1 cellular context compared by ENCODE assay signal in the genomic region with DNA sequence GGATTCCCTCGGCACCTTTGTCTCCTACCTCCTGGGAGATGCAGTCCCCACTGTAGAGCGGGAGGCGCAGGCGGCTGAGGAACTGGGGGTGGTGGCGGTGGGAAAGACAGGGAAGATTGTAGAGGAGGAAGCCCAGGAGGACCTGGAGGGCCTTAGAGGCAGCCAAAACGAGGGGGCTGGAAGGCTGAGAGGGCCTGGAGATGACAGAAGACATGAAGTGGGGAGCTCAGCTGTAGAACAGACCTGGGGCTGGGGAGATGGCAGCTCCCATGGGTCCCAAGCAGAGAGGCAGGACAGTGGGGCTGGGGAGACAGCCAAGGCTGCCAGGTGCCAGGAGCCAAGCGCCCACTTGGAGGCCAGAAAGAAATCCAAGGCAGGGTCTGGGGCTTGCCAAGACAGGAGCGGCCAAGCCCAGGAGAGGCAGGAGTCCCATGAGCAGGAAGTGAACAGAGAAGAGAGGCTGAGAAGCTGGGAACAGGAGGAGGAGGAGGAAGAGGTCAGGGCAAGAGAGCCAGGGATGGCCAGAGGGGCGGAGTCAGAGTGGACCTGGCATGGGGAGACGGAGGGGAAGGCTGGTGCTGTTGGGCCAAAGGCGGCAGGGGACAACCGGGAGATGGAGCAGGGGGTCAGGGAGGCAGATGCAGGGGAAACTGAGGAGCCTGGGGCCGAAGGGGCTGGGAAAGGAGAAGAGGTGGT.
TF ChIP-seq lines count a peak whose summit lies in the region.

No MANE protein-coding gene starts in this region.

TF ChIP-seq in H1, 55 proteins besides CTCF, POLR2A, EP300 and RAD21:
- TF ChIP-seq NRF1 (IDR thresholded peaks at IDR 0.05; ENCODE audit: low read depth, low read length) (no peak), TAF1 (IDR thresholded peaks at IDR 0.05; ENCODE audit: low read depth, low read length) (no peak), RXRA (IDR thresholded peaks at IDR 0.05; ENCODE audit: insufficient read depth, low read depth, low read length) (no peak), CTBP2 (IDR thresholded peaks at IDR 0.05; ENCODE audit: borderline replicate concordance, insufficient read depth, insufficient read length, low read length) (no peak), TEAD4 (IDR thresholded peaks at IDR 0.05; ENCODE audit: low read depth, low read length) (no peak), SRF (IDR thresholded peaks at IDR 0.05; ENCODE audit: low read depth, low read length) (no peak), SP4 (IDR thresholded peaks at IDR 0.05; ENCODE audit: low read length) (no peak), BCL11A (IDR thresholded peaks at IDR 0.05; ENCODE audit: low read depth in 2 of 2, low read length in 2 of 2) (no peak), PHF8 (conservative IDR thresholded peaks at IDR 0.05; ENCODE audit: low read depth, low read length) (no peak), KDM4A (IDR thresholded peaks at IDR 0.05; ENCODE audit: low read depth, low read length, severe bottlenecking) (no peak), BACH1 (IDR thresholded peaks at IDR 0.05; ENCODE audit: low read length) (no peak), SP1 (IDR thresholded peaks at IDR 0.05; ENCODE audit: low read depth, low read length) (no peak), FOSL1 (IDR thresholded peaks at IDR 0.05; ENCODE audit: insufficient read depth, low read depth, low read length) (no peak), RNF2 (IDR thresholded peaks at IDR 0.05; ENCODE audit: borderline replicate concordance, low read depth, low read length, missing control alignments, poor library complexity, severe bottlenecking) (no peak), CHD2 (IDR thresholded peaks at IDR 0.05; ENCODE audit: low read length) (no peak), HDAC6 (IDR thresholded peaks at IDR 0.05; ENCODE audit: low read depth, low read length) (no peak), JUN (IDR thresholded peaks at IDR 0.05; ENCODE audit: low read depth, low read length) (no peak)
- TF ChIP-seq, protein P1, sequence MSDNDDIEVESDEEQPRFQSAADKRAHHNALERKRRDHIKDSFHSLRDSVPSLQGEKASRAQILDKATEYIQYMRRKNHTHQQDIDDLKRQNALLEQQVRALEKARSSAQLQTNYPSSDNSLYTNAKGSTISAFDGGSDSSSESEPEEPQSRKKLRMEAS (IDR thresholded peaks at IDR 0.05), result no peak
- TF ChIP-seq, protein P2, sequence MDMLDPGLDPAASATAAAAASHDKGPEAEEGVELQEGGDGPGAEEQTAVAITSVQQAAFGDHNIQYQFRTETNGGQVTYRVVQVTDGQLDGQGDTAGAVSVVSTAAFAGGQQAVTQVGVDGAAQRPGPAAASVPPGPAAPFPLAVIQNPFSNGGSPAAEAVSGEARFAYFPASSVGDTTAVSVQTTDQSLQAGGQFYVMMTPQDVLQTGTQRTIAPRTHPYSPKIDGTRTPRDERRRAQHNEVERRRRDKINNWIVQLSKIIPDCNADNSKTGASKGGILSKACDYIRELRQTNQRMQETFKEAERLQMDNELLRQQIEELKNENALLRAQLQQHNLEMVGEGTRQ (IDR thresholded peaks at IDR 0.05; ENCODE audit: low read length), result no peak
- TF ChIP-seq, protein P3, sequence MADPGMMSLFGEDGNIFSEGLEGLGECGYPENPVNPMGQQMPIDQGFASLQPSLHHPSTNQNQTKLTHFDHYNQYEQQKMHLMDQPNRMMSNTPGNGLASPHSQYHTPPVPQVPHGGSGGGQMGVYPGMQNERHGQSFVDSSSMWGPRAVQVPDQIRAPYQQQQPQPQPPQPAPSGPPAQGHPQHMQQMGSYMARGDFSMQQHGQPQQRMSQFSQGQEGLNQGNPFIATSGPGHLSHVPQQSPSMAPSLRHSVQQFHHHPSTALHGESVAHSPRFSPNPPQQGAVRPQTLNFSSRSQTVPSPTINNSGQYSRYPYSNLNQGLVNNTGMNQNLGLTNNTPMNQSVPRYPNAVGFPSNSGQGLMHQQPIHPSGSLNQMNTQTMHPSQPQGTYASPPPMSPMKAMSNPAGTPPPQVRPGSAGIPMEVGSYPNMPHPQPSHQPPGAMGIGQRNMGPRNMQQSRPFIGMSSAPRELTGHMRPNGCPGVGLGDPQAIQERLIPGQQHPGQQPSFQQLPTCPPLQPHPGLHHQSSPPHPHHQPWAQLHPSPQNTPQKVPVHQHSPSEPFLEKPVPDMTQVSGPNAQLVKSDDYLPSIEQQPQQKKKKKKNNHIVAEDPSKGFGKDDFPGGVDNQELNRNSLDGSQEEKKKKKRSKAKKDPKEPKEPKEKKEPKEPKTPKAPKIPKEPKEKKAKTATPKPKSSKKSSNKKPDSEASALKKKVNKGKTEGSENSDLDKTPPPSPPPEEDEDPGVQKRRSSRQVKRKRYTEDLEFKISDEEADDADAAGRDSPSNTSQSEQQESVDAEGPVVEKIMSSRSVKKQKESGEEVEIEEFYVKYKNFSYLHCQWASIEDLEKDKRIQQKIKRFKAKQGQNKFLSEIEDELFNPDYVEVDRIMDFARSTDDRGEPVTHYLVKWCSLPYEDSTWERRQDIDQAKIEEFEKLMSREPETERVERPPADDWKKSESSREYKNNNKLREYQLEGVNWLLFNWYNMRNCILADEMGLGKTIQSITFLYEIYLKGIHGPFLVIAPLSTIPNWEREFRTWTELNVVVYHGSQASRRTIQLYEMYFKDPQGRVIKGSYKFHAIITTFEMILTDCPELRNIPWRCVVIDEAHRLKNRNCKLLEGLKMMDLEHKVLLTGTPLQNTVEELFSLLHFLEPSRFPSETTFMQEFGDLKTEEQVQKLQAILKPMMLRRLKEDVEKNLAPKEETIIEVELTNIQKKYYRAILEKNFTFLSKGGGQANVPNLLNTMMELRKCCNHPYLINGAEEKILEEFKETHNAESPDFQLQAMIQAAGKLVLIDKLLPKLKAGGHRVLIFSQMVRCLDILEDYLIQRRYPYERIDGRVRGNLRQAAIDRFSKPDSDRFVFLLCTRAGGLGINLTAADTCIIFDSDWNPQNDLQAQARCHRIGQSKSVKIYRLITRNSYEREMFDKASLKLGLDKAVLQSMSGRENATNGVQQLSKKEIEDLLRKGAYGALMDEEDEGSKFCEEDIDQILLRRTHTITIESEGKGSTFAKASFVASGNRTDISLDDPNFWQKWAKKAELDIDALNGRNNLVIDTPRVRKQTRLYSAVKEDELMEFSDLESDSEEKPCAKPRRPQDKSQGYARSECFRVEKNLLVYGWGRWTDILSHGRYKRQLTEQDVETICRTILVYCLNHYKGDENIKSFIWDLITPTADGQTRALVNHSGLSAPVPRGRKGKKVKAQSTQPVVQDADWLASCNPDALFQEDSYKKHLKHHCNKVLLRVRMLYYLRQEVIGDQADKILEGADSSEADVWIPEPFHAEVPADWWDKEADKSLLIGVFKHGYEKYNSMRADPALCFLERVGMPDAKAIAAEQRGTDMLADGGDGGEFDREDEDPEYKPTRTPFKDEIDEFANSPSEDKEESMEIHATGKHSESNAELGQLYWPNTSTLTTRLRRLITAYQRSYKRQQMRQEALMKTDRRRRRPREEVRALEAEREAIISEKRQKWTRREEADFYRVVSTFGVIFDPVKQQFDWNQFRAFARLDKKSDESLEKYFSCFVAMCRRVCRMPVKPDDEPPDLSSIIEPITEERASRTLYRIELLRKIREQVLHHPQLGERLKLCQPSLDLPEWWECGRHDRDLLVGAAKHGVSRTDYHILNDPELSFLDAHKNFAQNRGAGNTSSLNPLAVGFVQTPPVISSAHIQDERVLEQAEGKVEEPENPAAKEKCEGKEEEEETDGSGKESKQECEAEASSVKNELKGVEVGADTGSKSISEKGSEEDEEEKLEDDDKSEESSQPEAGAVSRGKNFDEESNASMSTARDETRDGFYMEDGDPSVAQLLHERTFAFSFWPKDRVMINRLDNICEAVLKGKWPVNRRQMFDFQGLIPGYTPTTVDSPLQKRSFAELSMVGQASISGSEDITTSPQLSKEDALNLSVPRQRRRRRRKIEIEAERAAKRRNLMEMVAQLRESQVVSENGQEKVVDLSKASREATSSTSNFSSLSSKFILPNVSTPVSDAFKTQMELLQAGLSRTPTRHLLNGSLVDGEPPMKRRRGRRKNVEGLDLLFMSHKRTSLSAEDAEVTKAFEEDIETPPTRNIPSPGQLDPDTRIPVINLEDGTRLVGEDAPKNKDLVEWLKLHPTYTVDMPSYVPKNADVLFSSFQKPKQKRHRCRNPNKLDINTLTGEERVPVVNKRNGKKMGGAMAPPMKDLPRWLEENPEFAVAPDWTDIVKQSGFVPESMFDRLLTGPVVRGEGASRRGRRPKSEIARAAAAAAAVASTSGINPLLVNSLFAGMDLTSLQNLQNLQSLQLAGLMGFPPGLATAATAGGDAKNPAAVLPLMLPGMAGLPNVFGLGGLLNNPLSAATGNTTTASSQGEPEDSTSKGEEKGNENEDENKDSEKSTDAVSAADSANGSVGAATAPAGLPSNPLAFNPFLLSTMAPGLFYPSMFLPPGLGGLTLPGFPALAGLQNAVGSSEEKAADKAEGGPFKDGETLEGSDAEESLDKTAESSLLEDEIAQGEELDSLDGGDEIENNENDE (IDR thresholded peaks at IDR 0.05; ENCODE audit: insufficient replicate concordance, low read length), result no peak
